Comparison of ENCODE assay signal across 24 cellular contexts in genomic region chr10:33267708-33268107, GRCh38.
"Had no signal": no experiment of that assay in that cellular context is flagged by ENCODE, and none has a peak within 500 bp of the region (broad histone marks: within the 10 kb centered on the region; RNA-seq: fewer than 3 reads in every experiment).

No MANE protein-coding gene starts in this region.

- DNase-seq: activated CD4-positive, alpha-beta T cell treated with anti-CD3 and anti-CD28 coated beads for 48 hours; activated CD4-positive, CD25-positive, alpha-beta regulatory T cell; activated CD8-positive, alpha-beta T cell treated with anti-CD3 and anti-CD28 coated beads for 36 hours; activated naive CD4-positive, alpha-beta T cell treated with Interleukin-2 at 50 U/mL for 16 hours; activated naive CD8-positive, alpha-beta T cell treated with anti-CD3 and anti-CD28 coated beads, Interleukin-2, amount 10 ng/mL, durations not matched to agents 7 days and 5 days; activated T-cell treated with anti-CD3 and anti-CD28 coated beads, Interleukin-2, amount 50 U/mL, for 1 hour; caudate nucleus; endodermal cell; heart right ventricle; kidney glomerular epithelial cell; lower lobe of right lung; nucleus accumbens; stimulated activated CD4-positive, alpha-beta T cell treated with anti-CD3 and anti-CD28 coated beads, Interleukin-12 subunit alpha, Interleukin-12 subunit beta, amount 100 ng/mL, for 4 hours; stimulated activated CD4-positive, alpha-beta T cell treated with anti-CD3 and anti-CD28 coated beads, Interleukin-1b, Interleukin-23, amount 100 ng/mL, for 48 hours; stimulated activated CD8-positive, alpha-beta memory T cell treated with anti-CD3 and anti-CD28 coated beads, Interleukin-4, amount 100 ng/mL, for 48 hours; stimulated activated naive CD4-positive, alpha-beta T cell treated with Interleukin-2 at 50 U/mL for 16 hours; T-cell; T-helper 9 cell; thyroid gland had no signal

- H3K9me3 Mint-ChIP-seq: activated CD8-positive, alpha-beta T cell treated with anti-CD3 and anti-CD28 coated beads for 36 hours; activated T-helper 2 cell treated with anti-CD3 and anti-CD28 coated beads, Interferon-gamma antibody, Interleukin-2, Interleukin-4, amounts not matched to agents 10 μg/mL and 5 μg/mL and 100 μg/mL, durations not matched to agents 14 hours and 24 hours and 36 hours; brain; endodermal cell; nephron; T-cell had no signal

- H3K4me3 Mint-ChIP-seq: activated CD8-positive, alpha-beta T cell treated with anti-CD3 and anti-CD28 coated beads for 36 hours; activated naive CD8-positive, alpha-beta T cell treated with anti-CD3 and anti-CD28 coated beads, Interleukin-2, amount 10 ng/mL, durations not matched to agents 7 days and 5 days; brain; endodermal cell; nephron; T-cell had no signal

- H3K27ac Mint-ChIP-seq: activated CD8-positive, alpha-beta T cell treated with anti-CD3 and anti-CD28 coated beads for 36 hours; activated naive CD8-positive, alpha-beta T cell treated with anti-CD3 and anti-CD28 coated beads, Interleukin-2, amount 10 ng/mL, durations not matched to agents 7 days and 5 days; activated T-helper 2 cell treated with anti-CD3 and anti-CD28 coated beads, Interferon-gamma antibody, Interleukin-2, Interleukin-4, amounts not matched to agents 10 μg/mL and 5 μg/mL and 100 μg/mL, durations not matched to agents 14 hours and 24 hours and 36 hours; brain; endodermal cell; T-cell had no signal

- H3K27ac ChIP-seq: gastroesophageal sphincter, lower lobe of right lung, thyroid gland had no signal

- H3K36me3 Mint-ChIP-seq: T-cell had no signal

- H3K27me3 ChIP-seq: gastroesophageal sphincter, heart right ventricle, thyroid gland had no signal

- H3K9me3 ChIP-seq: gastroesophageal sphincter, heart right ventricle, lower lobe of right lung, thyroid gland had no signal

- H3K36me3 ChIP-seq: thyroid gland had no signal

- H3K4me3 ChIP-seq: gastroesophageal sphincter, heart right ventricle, lower lobe of right lung, thyroid gland had no signal

- FAIRE-seq: colon had no signal
